1 cellular context compared by ENCODE assay signal in the genomic region with DNA sequence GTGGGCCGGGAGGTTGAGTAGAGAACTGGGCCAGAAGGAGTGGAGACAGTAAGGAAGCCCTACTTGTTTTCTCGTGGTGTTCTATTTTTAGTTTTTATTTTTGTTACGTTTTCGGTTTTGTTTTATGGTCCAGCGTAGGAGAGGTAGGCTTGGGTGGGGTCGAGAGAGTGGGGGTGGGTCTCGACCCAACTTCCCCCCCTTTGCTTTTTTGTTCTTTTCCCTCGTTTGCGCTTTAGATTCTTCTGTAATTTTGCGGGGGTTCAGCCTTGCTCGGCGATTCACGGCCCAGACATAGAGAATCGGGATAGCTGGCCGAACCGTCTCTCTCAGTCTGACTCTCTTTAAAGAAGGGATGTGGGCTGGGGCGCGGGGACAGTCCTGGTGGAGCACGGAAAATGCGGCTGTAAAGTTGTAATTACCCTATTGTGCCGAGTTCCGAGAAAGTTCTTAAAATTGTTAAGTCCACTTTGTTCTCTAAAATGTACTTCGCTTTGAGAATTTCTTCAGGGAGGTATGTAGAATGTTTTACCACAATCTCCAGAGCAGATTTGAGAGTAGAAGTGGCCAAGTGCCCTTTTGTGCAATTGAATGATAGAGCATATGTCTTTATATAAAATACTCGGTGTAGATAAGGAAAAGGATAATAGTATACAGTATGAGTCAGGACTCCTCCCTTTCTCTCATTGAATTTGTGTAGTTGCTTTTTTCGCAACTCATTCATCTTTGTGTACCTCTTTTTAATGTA.
A peak's percentile ranks its signal among the peaks of the same experiment; 100 is the strongest.
TF ChIP-seq lines count a peak whose summit lies in the region.

No MANE protein-coding gene starts in this region.

TF ChIP-seq in K562, 482 proteins besides CTCF, POLR2A, EP300 and RAD21 (continued from another document and continues in another):
- TF ChIP-seq, protein P1, sequence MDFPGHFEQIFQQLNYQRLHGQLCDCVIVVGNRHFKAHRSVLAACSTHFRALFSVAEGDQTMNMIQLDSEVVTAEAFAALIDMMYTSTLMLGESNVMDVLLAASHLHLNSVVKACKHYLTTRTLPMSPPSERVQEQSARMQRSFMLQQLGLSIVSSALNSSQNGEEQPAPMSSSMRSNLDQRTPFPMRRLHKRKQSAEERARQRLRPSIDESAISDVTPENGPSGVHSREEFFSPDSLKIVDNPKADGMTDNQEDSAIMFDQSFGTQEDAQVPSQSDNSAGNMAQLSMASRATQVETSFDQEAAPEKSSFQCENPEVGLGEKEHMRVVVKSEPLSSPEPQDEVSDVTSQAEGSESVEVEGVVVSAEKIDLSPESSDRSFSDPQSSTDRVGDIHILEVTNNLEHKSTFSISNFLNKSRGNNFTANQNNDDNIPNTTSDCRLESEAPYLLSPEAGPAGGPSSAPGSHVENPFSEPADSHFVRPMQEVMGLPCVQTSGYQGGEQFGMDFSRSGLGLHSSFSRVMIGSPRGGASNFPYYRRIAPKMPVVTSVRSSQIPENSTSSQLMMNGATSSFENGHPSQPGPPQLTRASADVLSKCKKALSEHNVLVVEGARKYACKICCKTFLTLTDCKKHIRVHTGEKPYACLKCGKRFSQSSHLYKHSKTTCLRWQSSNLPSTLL (IDR thresholded peaks at IDR 0.05) = peak; percentile 57; the same call in 1 of the 2 replicates
- TF ChIP-seq BCOR (IDR thresholded peaks at IDR 0.05) (no peak; the same call in 1 of the 2 replicates), CEBPB (tag; IDR thresholded peaks at IDR 0.05) (no peak), ZNF589 (CRISPR knock-in tag; IDR thresholded peaks at IDR 0.05; ENCODE audit: low read depth) (peak; percentile 68; the same call in 1 of the 2 replicates), SMC3 (conservative IDR thresholded peaks at IDR 0.05; ENCODE audit: insufficient read depth, low read depth, low read length) (no peak), JUND (IDR thresholded peaks at IDR 0.05; ENCODE audit: borderline replicate concordance, low read depth, low read length) (peak; percentile 27; the same call in 1 of the 2 replicates), JUND (tag; IDR thresholded peaks at IDR 0.05; ENCODE audit: borderline replicate concordance, low read depth, low read length) (peak; percentile 97), ZNF280A (IDR thresholded peaks at IDR 0.05; ENCODE audit: low read depth, partially characterized antibody) (peak; percentile 11), RBBP5 (IDR thresholded peaks at IDR 0.05; ENCODE audit: borderline replicate concordance, insufficient read depth, low read length, poor library complexity, severe bottlenecking) (no peak), BDP1 (IDR thresholded peaks at IDR 0.05; ENCODE audit: insufficient read depth, insufficient read length) (no peak), NCOA4 (IDR thresholded peaks at IDR 0.05; ENCODE audit: partially characterized antibody) (no peak), EHMT2 (IDR thresholded peaks at IDR 0.05) (peak; percentile 53; the same call in 1 of the 2 replicates), NR2C1 (IDR thresholded peaks at IDR 0.05) (0 out of 2 replicates have a peak, but pooled peaks have one; percentile 22), NR2C1 (tag; IDR thresholded peaks at IDR 0.05) (no peak), ZNF695 (CRISPR knock-in tag; IDR thresholded peaks at IDR 0.05) (no peak), ZNF830 (CRISPR knock-in tag; IDR thresholded peaks at IDR 0.05) (no peak), ZNF174 (CRISPR knock-in tag; IDR thresholded peaks at IDR 0.05) (no peak), ZNF347 (CRISPR knock-in tag; IDR thresholded peaks at IDR 0.05; ENCODE audit: low read depth) (peak; percentile 18; the same call in 1 of the 2 replicates), ZBTB7A (IDR thresholded peaks at IDR 0.05; ENCODE audit: borderline replicate concordance, control insufficient read depth, low read depth, low read length) (no peak; the same call in 1 of the 2 replicates), L3MBTL2 (IDR thresholded peaks at IDR 0.05) (no peak), HNRNPUL1 (IDR thresholded peaks at IDR 0.05; ENCODE audit: low read length) (no peak), TCF7 (IDR thresholded peaks at IDR 0.05; ENCODE audit: borderline replicate concordance) (no peak), GTF2E2 (tag; IDR thresholded peaks at IDR 0.05) (peak; percentile 3; the same call in 1 of the 2 replicates), RBM34 (IDR thresholded peaks at IDR 0.05; ENCODE audit: borderline replicate concordance, insufficient read depth, low read length) (no peak), OTX1 (CRISPR knock-in tag; IDR thresholded peaks at IDR 0.05) (no peak), RNF2 (IDR thresholded peaks at IDR 0.05) (no peak), SIN3A (IDR thresholded peaks at IDR 0.05; ENCODE audit: borderline replicate concordance in 2 of 2, control insufficient read depth in 1 of 2, low read depth in 2 of 2, low read length in 2 of 2) (no peak), MYBL2 (IDR thresholded peaks at IDR 0.05; ENCODE audit: low read depth) (0 out of 2 replicates have a peak, but pooled peaks have one; percentile 52), MYBL2 (CRISPR knock-in tag; IDR thresholded peaks at IDR 0.05; ENCODE audit: borderline replicate concordance) (no peak), TRIM24 (IDR thresholded peaks at IDR 0.05) (0 out of 4 replicates have a peak, but pooled peaks of 1 of the 2 experiments have one; percentile 11), ZBTB1 (CRISPR knock-in tag; IDR thresholded peaks at IDR 0.05; ENCODE audit: borderline replicate concordance, low read depth) (no peak), DLX4 (CRISPR knock-in tag; IDR thresholded peaks at IDR 0.05) (no peak), NFATC3 (IDR thresholded peaks at IDR 0.05) (0 out of 2 replicates have a peak, but pooled peaks have one; percentile 21), SMARCE1 (IDR thresholded peaks at IDR 0.05) (peak; percentile 69), ZNF639 (CRISPR knock-in tag; conservative IDR thresholded peaks at IDR 0.05 in 1 of 2, IDR thresholded peaks at IDR 0.05 in 1 of 2) (no peak; a peak in 1 of 4 replicates), NELFE (IDR thresholded peaks at IDR 0.05; ENCODE audit: insufficient read depth, insufficient read length) (no peak), ZNF717 (CRISPR knock-in tag; IDR thresholded peaks at IDR 0.05) (no peak), PCBP1 (IDR thresholded peaks at IDR 0.05; ENCODE audit: low read depth, low read length, poor library complexity, severe bottlenecking) (no peak), TRIM25 (IDR thresholded peaks at IDR 0.05; ENCODE audit: borderline replicate concordance) (peak; percentile 91), DACH1 (IDR thresholded peaks at IDR 0.05; ENCODE audit: partially characterized antibody) (no peak), NBN (IDR thresholded peaks at IDR 0.05; ENCODE audit: low read depth) (0 out of 2 replicates have a peak, but pooled peaks have one; percentile 42), RBM14 (IDR thresholded peaks at IDR 0.05; ENCODE audit: borderline replicate concordance, insufficient read depth, low read depth, low read length) (no peak), GABPB2 (CRISPR knock-in tag; conservative IDR thresholded peaks at IDR 0.05) (no peak), ZFP30 (CRISPR knock-in tag; IDR thresholded peaks at IDR 0.05; ENCODE audit: borderline replicate concordance) (no peak), CHCHD3 (CRISPR knock-in tag; IDR thresholded peaks at IDR 0.05) (no peak), CHD4 (IDR thresholded peaks at IDR 0.05; ENCODE audit: insufficient read depth, insufficient replicate concordance, low read depth, low read length, poor library complexity, severe bottlenecking) (no peak), MTF1 (CRISPR knock-in tag; IDR thresholded peaks at IDR 0.05; ENCODE audit: borderline replicate concordance) (no peak), RUNX1 (IDR thresholded peaks at IDR 0.05; ENCODE audit: low read depth) (no peak), NONO (IDR thresholded peaks at IDR 0.05; ENCODE audit: low read depth in 2 of 2, low read length in 1 of 2) (no peak), BMI1 (IDR thresholded peaks at IDR 0.05; ENCODE audit: low read length) (no peak), ZNF239 (CRISPR knock-in tag; IDR thresholded peaks at IDR 0.05) (no peak), ZNF551 (CRISPR knock-in tag; IDR thresholded peaks at IDR 0.05) (no peak), ZNF76 (CRISPR knock-in tag; IDR thresholded peaks at IDR 0.05; ENCODE audit: borderline replicate concordance) (no peak), ZFP36 (IDR thresholded peaks at IDR 0.05; ENCODE audit: low read depth, low read length, partially characterized antibody) (no peak), XRCC4 (IDR thresholded peaks at IDR 0.05; ENCODE audit: extremely low read depth, insufficient read depth, insufficient read length) (no peak), ZNF764 (CRISPR knock-in tag; IDR thresholded peaks at IDR 0.05; ENCODE audit: low read depth) (no peak), ETV5 (CRISPR knock-in tag; IDR thresholded peaks at IDR 0.05; ENCODE audit: low read depth) (no peak), ZNF707 (CRISPR knock-in tag; conservative IDR thresholded peaks at IDR 0.05) (no peak), PCBP2 (IDR thresholded peaks at IDR 0.05; ENCODE audit: low read depth, low read length, poor library complexity, severe bottlenecking) (no peak), NR3C1 (CRISPR knock-in tag; IDR thresholded peaks at IDR 0.05) (no peak), SNIP1 (IDR thresholded peaks at IDR 0.05; ENCODE audit: low read depth) (no peak; the same call in 1 of the 2 replicates), KDM1A (IDR thresholded peaks at IDR 0.05) (0 out of 4 replicates have a peak, but pooled peaks of 1 of the 2 experiments have one; percentile 7), NFIX (CRISPR knock-in tag; IDR thresholded peaks at IDR 0.05; ENCODE audit: low read depth) (no peak), ZNF24 (IDR thresholded peaks at IDR 0.05) (no peak), ELF4 (CRISPR knock-in tag; IDR thresholded peaks at IDR 0.05) (no peak), SMARCC2 (IDR thresholded peaks at IDR 0.05; ENCODE audit: low read depth) (no peak), ZFP1 (CRISPR knock-in tag; IDR thresholded peaks at IDR 0.05) (no peak), BACH1 (tag; IDR thresholded peaks at IDR 0.05) (peak; percentile 45; the same call in 1 of the 2 replicates), TAF9B (IDR thresholded peaks at IDR 0.05; ENCODE audit: partially characterized antibody) (peak; percentile 76), HDAC3 (IDR thresholded peaks at IDR 0.05; ENCODE audit: borderline replicate concordance, partially characterized antibody) (no peak)
- TF ChIP-seq, protein P2, sequence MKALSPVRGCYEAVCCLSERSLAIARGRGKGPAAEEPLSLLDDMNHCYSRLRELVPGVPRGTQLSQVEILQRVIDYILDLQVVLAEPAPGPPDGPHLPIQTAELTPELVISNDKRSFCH (CRISPR knock-in tag; IDR thresholded peaks at IDR 0.05) = no peak
- TF ChIP-seq, protein P2 (tag; IDR thresholded peaks at IDR 0.05) = no peak
